In the genomic region with DNA sequence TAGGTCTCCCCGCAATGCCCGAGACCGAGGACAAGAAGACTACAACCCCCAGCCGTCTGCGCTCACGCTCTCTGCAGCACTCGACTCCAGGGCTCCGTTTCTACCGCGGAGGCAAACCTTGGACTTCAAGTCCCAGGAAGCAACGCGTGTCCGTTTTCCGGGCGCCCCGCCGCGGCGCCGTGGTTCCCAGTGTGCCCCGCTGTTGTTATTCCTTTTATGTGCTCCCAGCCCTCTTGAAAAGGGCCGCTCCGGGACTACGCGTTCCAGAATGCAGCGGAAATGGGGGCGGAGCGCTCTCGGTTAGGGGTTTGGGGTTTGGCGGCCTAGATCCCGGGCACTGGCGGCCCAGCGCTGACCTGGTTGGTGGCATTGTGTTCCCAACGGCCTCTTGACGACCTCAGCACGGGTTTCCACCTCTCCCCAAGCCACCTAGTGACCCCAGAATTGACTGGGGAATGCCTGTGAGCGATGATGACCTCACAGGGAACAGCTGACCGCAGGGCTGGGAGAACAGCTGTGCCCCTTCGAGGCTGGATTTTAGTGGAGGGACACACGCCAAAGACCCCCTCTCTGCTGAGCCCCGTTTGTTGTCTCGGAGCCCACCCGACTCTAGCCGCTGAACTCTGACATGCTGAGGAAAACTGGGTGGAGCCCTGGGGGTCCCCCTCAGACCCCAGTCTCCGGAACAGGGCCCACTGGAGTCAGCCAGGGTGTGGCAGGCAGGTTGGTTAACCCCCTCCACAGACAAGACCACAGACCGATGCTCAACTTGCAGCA, we compare ENCODE assay signal across 8 cellular contexts. TPM values are rescaled to one million over a fixed set of nuclear protein-coding genes. Genes with fewer than 3 reads are reported as not detected.
DNase-seq lines count a peak whose midpoint lies in the region; ATAC-seq, FAIRE-seq and TF ChIP-seq lines count a peak whose summit lies in the region.

No MANE protein-coding gene starts in this region.

- FAIRE-seq in HepG2 (lab: Jason Lieb, UNC), result peak; percentile 97

- POLR2A ChIA-PET in HepG2 (lab: Yijun Ruan, JAX), result interaction anchor here (0.8 to 2.0 kb wide), 7 partner anchors 18 to 49 kb away, joined by 3 to 8 read pairs (median 5); partner anchors contain the start of genes ABCB8, AGAP3, FASTK and TMUB1

- TF ChIP-seq EP300 in HepG2 (IDR thresholded peaks at IDR 0.05; ENCODE audit: low read depth in 2 of 2, low read length in 2 of 2) (no peak; a peak in 1 of 4 replicates), HepG2 (CRISPR knock-in tag; IDR thresholded peaks at IDR 0.05; ENCODE audit: borderline replicate concordance) (no peak)

- H3K9me3 ChIP-seq in HepG2 (ENCODE audit: low read length), result no peaks in the 10 kb centered on the region

- CTCF ChIA-PET in HepG2 (lab: Yijun Ruan, JAX; ENCODE audit: low intra/inter-chr PET ratio, low total read pairs), result no interaction called here

- no peak overlapping the region for H2AFZ ChIP-seq in HepG2 (ENCODE audit: low read length)

- peak overlapping the region; percentile 69 to 92 (median 90) for H3K4me3 ChIP-seq in HepG2 (replicated peaks in 1 of 3; ENCODE audit: insufficient read depth in 1 of 3, low read depth in 2 of 3, low read length in 3 of 3)

- peak; percentile 83 for ATAC-seq in GM19397 (IDR thresholded peaks at IDR 0.05; ENCODE audit: unreplicated experiment)
- peak; percentile 82 for ATAC-seq in HG03565 (IDR thresholded peaks at IDR 0.05; ENCODE audit: unreplicated experiment)
- ATAC-seq in HepG2, result peak; percentile 79

- no peaks in the 10 kb centered on the region; a peak in 1 of 5 replicates for H3K27me3 ChIP-seq in HepG2 (ENCODE audit: control insufficient read depth in 1 of 2, insufficient read depth in 2 of 2, low read length in 2 of 2)

- peak; percentile 99 for DNase-seq in CD1c-positive myeloid dendritic cell (ENCODE audit: extremely low spot score)
- DNase-seq in NCI-H748 treated with DMSO at 0.1 percent for 48 hours (lab: John Stamatoyannopoulos, UW), result peak; percentile 97
- DNase-seq in activated CD4-positive, alpha-beta T cell treated with anti-CD3 and anti-CD28 coated beads, Interleukin-2, amount 50 U/mL, for 4 hours, result peak; percentile 97
- peak; percentile 100 for DNase-seq in dermis blood vessel endothelial cell
- peak; percentile 99 for DNase-seq in HepG2 (ENCODE audit: low spot score)
- peak; percentile 90 to 91 for DNase-seq in stimulated activated CD4-positive, alpha-beta T cell treated with anti-CD3 and anti-CD28 coated beads, Interleukin-2, amount 100 ng/mL, for 48 hours

- TSS peak; percentile 79 for BruUV-seq in HepG2 (replicated peaks; lab: Mats Ljungman, UMichigan)

- in situ Hi-C loops in HepG2 (cut with HindIII; ENCODE audit: extremely low pct_ligation_motif_present, low pct_unique_long_range_greater_than_20kb), result no loop called here

- H4K20me1 ChIP-seq in HepG2 (ENCODE audit: insufficient read depth, low read length), result no peaks in the 10 kb centered on the region

- TF ChIP-seq POLR2A in HepG2 (IDR thresholded peaks at IDR 0.05; ENCODE audit: insufficient read depth in 1 of 2, low read depth in 2 of 2, low read length in 2 of 2), result peak in 1 of 2 experiments; percentile 76; a peak in 2 of 4 replicates

- intact Hi-C loops in HepG2 (cut with micrococcal nuclease; ENCODE audit: unreplicated experiment), result loop anchor here (1.0 to 2.0 kb wide), 3 partner anchors 29 to 53 kb away; partner anchors contain the start of genes ABCB8 and AGAP3

- no peak for TF ChIP-seq CTCF in HepG2 (CRISPR knock-in tag; IDR thresholded peaks at IDR 0.05)

- 0 out of 5 replicates have a peak, but pooled peaks cover 0 to 2% of the 10 kb centered on the region in 2 experiments for H3K36me3 ChIP-seq in HepG2 (replicated peaks in 1 of 2; ENCODE audit: control insufficient read depth in 1 of 2, insufficient read depth in 2 of 2, low read length in 2 of 2)

- WGBS in HepG2 (ENCODE audit: low lambda C conversion rate), result 3% methylated on average over 12 of the region's 46 CpGs

- H3K4me1 ChIP-seq in HepG2 (ENCODE audit: insufficient read depth, low read length), result peaks cover 42% of the 10 kb centered on the region

- peaks cover 14% of the 10 kb centered on the region for H3K79me2 ChIP-seq in HepG2 (ENCODE audit: insufficient read depth, low read length)

- H3K4me2 ChIP-seq in HepG2 (ENCODE audit: low read depth, low read length), result peak overlapping the region; percentile 98

- TF ChIP-seq RAD21 in HepG2 (CRISPR knock-in tag; IDR thresholded peaks at IDR 0.05), result no peak

- peak overlapping the region; percentile 86 for H3K27ac ChIP-seq in HepG2 (ENCODE audit: extremely low read length, insufficient read depth, low read length)

- H3K9ac ChIP-seq in HepG2 (ENCODE audit: insufficient read depth, low read depth, low read length), result peak overlapping the region; percentile 87

RNA-seq across cellular contexts. Expression of gene CDK5, which starts 0.5 kb away (rescaled TPM):
- total RNA-seq in dermis blood vessel endothelial cell, result 14.1 and 17.6 TPM in 2 replicates
- total RNA-seq in HepG2 (2016; rRNA removed; fragmentation: Illumina TruSeq; extraction: Trizol), result 21.3 and 22.6 TPM in 2 replicates
- 12.6 and 13.7 TPM in 2 replicates for total RNA-seq in HepG2 (2016; cell fraction: cytosol; rRNA removed; fragmentation: Illumina TruSeq; extraction: Trizol; ENCODE audit: low read depth)
- total RNA-seq in HepG2 (2016; cell fraction: insoluble cytoplasmic fraction; rRNA removed; fragmentation: Illumina TruSeq; extraction: Trizol), result 20.7 and 24.2 TPM in 2 replicates
- total RNA-seq in HepG2 (2016; cell fraction: membrane; rRNA removed; fragmentation: Illumina TruSeq; extraction: Trizol), result 11.2 and 14.0 TPM in 2 replicates
- total RNA-seq in HepG2 (2016; cell fraction: nucleus; rRNA removed; fragmentation: Illumina TruSeq; extraction: Trizol), result 11.2 and 11.8 TPM in 2 replicates
- polyA plus RNA-seq in HepG2 (2011; rRNA removed), result 16.4 and 17.3 TPM in 2 replicates
- polyA plus RNA-seq in HepG2 (2011; cell fraction: cytosol; rRNA removed), result 19.6 and 22.3 TPM in 2 replicates
- polyA plus RNA-seq in HepG2 (2011; cell fraction: nucleus; rRNA removed), result 13.9 TPM in 2 replicates
- 12.1 and 12.5 TPM in 2 replicates for polyA plus RNA-seq in HepG2 (2012)
- 8.2 and 9.4 TPM in 2 replicates for polyA plus RNA-seq in HepG2 (2016; cell fraction: cytosol; fragmentation: Illumina TruSeq; extraction: Trizol; ENCODE audit: low read depth)
- polyA plus RNA-seq in HepG2 (2016; cell fraction: insoluble cytoplasmic fraction; fragmentation: Illumina TruSeq; extraction: Trizol; ENCODE audit: low read depth), result 24.7 and 27.5 TPM in 2 replicates
- polyA plus RNA-seq in HepG2 (2016; cell fraction: membrane; fragmentation: Illumina TruSeq; extraction: Trizol; ENCODE audit: low read depth), result 9.4 and 11.3 TPM in 2 replicates
- polyA plus RNA-seq in HepG2 (2016; cell fraction: nucleus; fragmentation: Illumina TruSeq; extraction: Trizol; ENCODE audit: insufficient read depth, low read depth), result 18.0 and 20.6 TPM in 2 replicates
- polyA minus RNA-seq in HepG2 (2011; rRNA and poly(A)+ RNA removed; ENCODE audit: low replicate concordance), result 36.0 and 75.6 TPM in 2 replicates
- 8.6 and 12.4 TPM in 2 replicates for polyA minus RNA-seq in HepG2 (2011; cell fraction: cytosol; rRNA and poly(A)+ RNA removed)
- polyA minus RNA-seq in HepG2 (2011; cell fraction: nucleus; rRNA and poly(A)+ RNA removed), result 7.0 and 11.7 TPM in 2 replicates

RNA-seq across cellular contexts. Expression of gene SLC4A2, which starts 1.2 kb away (rescaled TPM):
- total RNA-seq in dermis blood vessel endothelial cell, result 93.6 and 113 TPM in 2 replicates
- 47.4 and 73.4 TPM in 2 replicates for total RNA-seq in HepG2 (2016; rRNA removed; fragmentation: Illumina TruSeq; extraction: Trizol)
- total RNA-seq in HepG2 (2016; cell fraction: cytosol; rRNA removed; fragmentation: Illumina TruSeq; extraction: Trizol; ENCODE audit: low read depth), result 8.6 and 14.7 TPM in 2 replicates
- total RNA-seq in HepG2 (2016; cell fraction: insoluble cytoplasmic fraction; rRNA removed; fragmentation: Illumina TruSeq; extraction: Trizol), result 34.8 and 77.4 TPM in 2 replicates
- 26.6 and 30.8 TPM in 2 replicates for total RNA-seq in HepG2 (2016; cell fraction: membrane; rRNA removed; fragmentation: Illumina TruSeq; extraction: Trizol)
- 63.4 and 65.4 TPM in 2 replicates for total RNA-seq in HepG2 (2016; cell fraction: nucleus; rRNA removed; fragmentation: Illumina TruSeq; extraction: Trizol)
- polyA plus RNA-seq in HepG2 (2011; rRNA removed), result 46.0 and 51.9 TPM in 2 replicates
- polyA plus RNA-seq in HepG2 (2011; cell fraction: cytosol; rRNA removed), result 27.2 and 39.8 TPM in 2 replicates
- 152 and 184 TPM in 2 replicates for polyA plus RNA-seq in HepG2 (2011; cell fraction: nucleus; rRNA removed)
- 43.5 and 58.1 TPM in 2 replicates for polyA plus RNA-seq in HepG2 (2012)
- 13.4 and 18.9 TPM in 2 replicates for polyA plus RNA-seq in HepG2 (2016; cell fraction: cytosol; fragmentation: Illumina TruSeq; extraction: Trizol; ENCODE audit: low read depth)
- 43.1 and 59.0 TPM in 2 replicates for polyA plus RNA-seq in HepG2 (2016; cell fraction: insoluble cytoplasmic fraction; fragmentation: Illumina TruSeq; extraction: Trizol; ENCODE audit: low read depth)
- 34.8 and 39.1 TPM in 2 replicates for polyA plus RNA-seq in HepG2 (2016; cell fraction: membrane; fragmentation: Illumina TruSeq; extraction: Trizol; ENCODE audit: low read depth)
- 204 and 209 TPM in 2 replicates for polyA plus RNA-seq in HepG2 (2016; cell fraction: nucleus; fragmentation: Illumina TruSeq; extraction: Trizol; ENCODE audit: insufficient read depth, low read depth)
- 135 and 192 TPM in 2 replicates for polyA minus RNA-seq in HepG2 (2011; rRNA and poly(A)+ RNA removed; ENCODE audit: low replicate concordance)
- polyA minus RNA-seq in HepG2 (2011; cell fraction: cytosol; rRNA and poly(A)+ RNA removed), result 36.1 and 36.4 TPM in 2 replicates
- polyA minus RNA-seq in HepG2 (2011; cell fraction: nucleus; rRNA and poly(A)+ RNA removed), result 37.8 and 40.6 TPM in 2 replicates

RNA-seq across cellular contexts. Expression of gene ASIC3, which starts 9.8 kb away (rescaled TPM):
- total RNA-seq in dermis blood vessel endothelial cell, result 0.42 TPM in 1 of 2 replicates, not detected in the other
- total RNA-seq in HepG2 (2016; rRNA removed; fragmentation: Illumina TruSeq; extraction: Trizol), result not detected in 2 replicates
- total RNA-seq in HepG2 (2016; cell fraction: cytosol; rRNA removed; fragmentation: Illumina TruSeq; extraction: Trizol; ENCODE audit: low read depth), result not detected in 2 replicates
- 0.11 TPM in 1 of 2 replicates, not detected in the other for total RNA-seq in HepG2 (2016; cell fraction: insoluble cytoplasmic fraction; rRNA removed; fragmentation: Illumina TruSeq; extraction: Trizol)
- not detected in 2 replicates for total RNA-seq in HepG2 (2016; cell fraction: membrane; rRNA removed; fragmentation: Illumina TruSeq; extraction: Trizol)
- 0.28 TPM in 1 of 2 replicates, not detected in the other for total RNA-seq in HepG2 (2016; cell fraction: nucleus; rRNA removed; fragmentation: Illumina TruSeq; extraction: Trizol)
- polyA plus RNA-seq in HepG2 (2011; rRNA removed), result 0.50 and 0.51 TPM in 2 replicates
- polyA plus RNA-seq in HepG2 (2011; cell fraction: cytosol; rRNA removed), result 0.11 and 0.27 TPM in 2 replicates
- polyA plus RNA-seq in HepG2 (2011; cell fraction: nucleus; rRNA removed), result 4.2 and 4.6 TPM in 2 replicates
- 0.56 and 1.0 TPM in 2 replicates for polyA plus RNA-seq in HepG2 (2012)
- not detected in 2 replicates for polyA plus RNA-seq in HepG2 (2016; cell fraction: cytosol; fragmentation: Illumina TruSeq; extraction: Trizol; ENCODE audit: low read depth)
- polyA plus RNA-seq in HepG2 (2016; cell fraction: insoluble cytoplasmic fraction; fragmentation: Illumina TruSeq; extraction: Trizol; ENCODE audit: low read depth), result not detected in 2 replicates
- polyA plus RNA-seq in HepG2 (2016; cell fraction: membrane; fragmentation: Illumina TruSeq; extraction: Trizol; ENCODE audit: low read depth), result not detected in 2 replicates
- 0.38 and 0.67 TPM in 2 replicates for polyA plus RNA-seq in HepG2 (2016; cell fraction: nucleus; fragmentation: Illumina TruSeq; extraction: Trizol; ENCODE audit: insufficient read depth, low read depth)
- 0.48 and 3.4 TPM in 2 replicates for polyA minus RNA-seq in HepG2 (2011; rRNA and poly(A)+ RNA removed; ENCODE audit: low replicate concordance)
- not detected in 2 replicates for polyA minus RNA-seq in HepG2 (2011; cell fraction: cytosol; rRNA and poly(A)+ RNA removed)
- 0.25 and 0.52 TPM in 2 replicates for polyA minus RNA-seq in HepG2 (2011; cell fraction: nucleus; rRNA and poly(A)+ RNA removed)

RNA-seq across cellular contexts. Expression of gene FASTK, which starts 22.4 kb away (rescaled TPM):
- 67.0 and 69.6 TPM in 2 replicates for total RNA-seq in dermis blood vessel endothelial cell
- 33.0 and 52.9 TPM in 2 replicates for total RNA-seq in HepG2 (2016; rRNA removed; fragmentation: Illumina TruSeq; extraction: Trizol)
- total RNA-seq in HepG2 (2016; cell fraction: cytosol; rRNA removed; fragmentation: Illumina TruSeq; extraction: Trizol; ENCODE audit: low read depth), result 29.1 and 30.5 TPM in 2 replicates
- total RNA-seq in HepG2 (2016; cell fraction: insoluble cytoplasmic fraction; rRNA removed; fragmentation: Illumina TruSeq; extraction: Trizol), result 32.4 and 60.3 TPM in 2 replicates
- total RNA-seq in HepG2 (2016; cell fraction: membrane; rRNA removed; fragmentation: Illumina TruSeq; extraction: Trizol), result 41.0 and 43.4 TPM in 2 replicates
- 51.3 and 66.2 TPM in 2 replicates for total RNA-seq in HepG2 (2016; cell fraction: nucleus; rRNA removed; fragmentation: Illumina TruSeq; extraction: Trizol)
- 55.7 and 69.5 TPM in 2 replicates for polyA plus RNA-seq in HepG2 (2011; rRNA removed)
- polyA plus RNA-seq in HepG2 (2011; cell fraction: cytosol; rRNA removed), result 26.4 and 50.0 TPM in 2 replicates
- 502 and 643 TPM in 2 replicates for polyA plus RNA-seq in HepG2 (2011; cell fraction: nucleus; rRNA removed)
- polyA plus RNA-seq in HepG2 (2012), result 25.5 and 34.3 TPM in 2 replicates
- 23.6 and 24.6 TPM in 2 replicates for polyA plus RNA-seq in HepG2 (2016; cell fraction: cytosol; fragmentation: Illumina TruSeq; extraction: Trizol; ENCODE audit: low read depth)
- 29.6 and 34.7 TPM in 2 replicates for polyA plus RNA-seq in HepG2 (2016; cell fraction: insoluble cytoplasmic fraction; fragmentation: Illumina TruSeq; extraction: Trizol; ENCODE audit: low read depth)
- polyA plus RNA-seq in HepG2 (2016; cell fraction: membrane; fragmentation: Illumina TruSeq; extraction: Trizol; ENCODE audit: low read depth), result 31.2 and 34.1 TPM in 2 replicates
- polyA plus RNA-seq in HepG2 (2016; cell fraction: nucleus; fragmentation: Illumina TruSeq; extraction: Trizol; ENCODE audit: insufficient read depth, low read depth), result 122 and 126 TPM in 2 replicates
- 72.5 and 75.7 TPM in 2 replicates for polyA minus RNA-seq in HepG2 (2011; rRNA and poly(A)+ RNA removed; ENCODE audit: low replicate concordance)
- 14.0 and 16.2 TPM in 2 replicates for polyA minus RNA-seq in HepG2 (2011; cell fraction: cytosol; rRNA and poly(A)+ RNA removed)
- polyA minus RNA-seq in HepG2 (2011; cell fraction: nucleus; rRNA and poly(A)+ RNA removed), result 80.8 and 95.9 TPM in 2 replicates

RNA-seq across cellular contexts. Expression of gene TMUB1, which starts 25.1 kb away (rescaled TPM):
- 28.4 and 35.6 TPM in 2 replicates for total RNA-seq in dermis blood vessel endothelial cell
- 31.8 and 51.6 TPM in 2 replicates for total RNA-seq in HepG2 (2016; rRNA removed; fragmentation: Illumina TruSeq; extraction: Trizol)
- 65.7 and 75.8 TPM in 2 replicates for total RNA-seq in HepG2 (2016; cell fraction: cytosol; rRNA removed; fragmentation: Illumina TruSeq; extraction: Trizol; ENCODE audit: low read depth)
- total RNA-seq in HepG2 (2016; cell fraction: insoluble cytoplasmic fraction; rRNA removed; fragmentation: Illumina TruSeq; extraction: Trizol), result 32.2 and 52.0 TPM in 2 replicates
- 89.1 and 106 TPM in 2 replicates for total RNA-seq in HepG2 (2016; cell fraction: membrane; rRNA removed; fragmentation: Illumina TruSeq; extraction: Trizol)
- total RNA-seq in HepG2 (2016; cell fraction: nucleus; rRNA removed; fragmentation: Illumina TruSeq; extraction: Trizol), result 25.0 and 26.7 TPM in 2 replicates
- polyA plus RNA-seq in HepG2 (2011; rRNA removed), result 44.8 and 47.8 TPM in 2 replicates
- polyA plus RNA-seq in HepG2 (2011; cell fraction: cytosol; rRNA removed), result 27.8 and 54.6 TPM in 2 replicates
- polyA plus RNA-seq in HepG2 (2011; cell fraction: nucleus; rRNA removed), result 66.5 and 75.5 TPM in 2 replicates
- 33.8 and 40.3 TPM in 2 replicates for polyA plus RNA-seq in HepG2 (2012)
- polyA plus RNA-seq in HepG2 (2016; cell fraction: cytosol; fragmentation: Illumina TruSeq; extraction: Trizol; ENCODE audit: low read depth), result 123 and 138 TPM in 2 replicates
- polyA plus RNA-seq in HepG2 (2016; cell fraction: insoluble cytoplasmic fraction; fragmentation: Illumina TruSeq; extraction: Trizol; ENCODE audit: low read depth), result 51.6 and 55.5 TPM in 2 replicates
- 146 and 154 TPM in 2 replicates for polyA plus RNA-seq in HepG2 (2016; cell fraction: membrane; fragmentation: Illumina TruSeq; extraction: Trizol; ENCODE audit: low read depth)
- 85.5 and 89.1 TPM in 2 replicates for polyA plus RNA-seq in HepG2 (2016; cell fraction: nucleus; fragmentation: Illumina TruSeq; extraction: Trizol; ENCODE audit: insufficient read depth, low read depth)
- 5.6 and 25.8 TPM in 2 replicates for polyA minus RNA-seq in HepG2 (2011; rRNA and poly(A)+ RNA removed; ENCODE audit: low replicate concordance)
- polyA minus RNA-seq in HepG2 (2011; cell fraction: cytosol; rRNA and poly(A)+ RNA removed), result 22.8 and 25.2 TPM in 2 replicates
- polyA minus RNA-seq in HepG2 (2011; cell fraction: nucleus; rRNA and poly(A)+ RNA removed), result 5.6 and 6.3 TPM in 2 replicates

Comparison
In these comparisons a context has a peak if more than half of its experiments do, and no peak if none do; other contexts are left out.
1. Peak in every context shown above with its lines: DNase-seq, ATAC-seq, H3K4me3 ChIP-seq and H3K27ac ChIP-seq.